Comparison of ENCODE assay signal across 1 cellular context in genomic region chr19:17226002-17226933, GRCh38.
TF ChIP-seq lines count a peak whose summit lies in the region.

OCEL1 (plus strand) TSS chr19:17226226; CDS start chr19:17226248, 22 bp downstream.

TF ChIP-seq in K562, 482 proteins besides CTCF, POLR2A, EP300 and RAD21 (continued from another document):
- TF ChIP-seq EWSR1 (IDR thresholded peaks at IDR 0.05; ENCODE audit: borderline replicate concordance, low read depth, partially characterized antibody) (no peak), FIP1L1 (IDR thresholded peaks at IDR 0.05; ENCODE audit: low read depth, low read length, poor library complexity, severe bottlenecking) (peak; percentile 61), TCF3 (CRISPR knock-in tag; IDR thresholded peaks at IDR 0.05) (no peak), FOXK1 (CRISPR knock-in tag; IDR thresholded peaks at IDR 0.05; ENCODE audit: borderline replicate concordance) (no peak), HOMEZ (CRISPR knock-in tag; IDR thresholded peaks at IDR 0.05) (no peak), ZFX (CRISPR knock-in tag; IDR thresholded peaks at IDR 0.05) (peak; percentile 79), ZNF77 (CRISPR knock-in tag; IDR thresholded peaks at IDR 0.05) (no peak), SRSF3 (IDR thresholded peaks at IDR 0.05; ENCODE audit: insufficient read depth, low read length) (no peak), POLR2AphosphoS2 (IDR thresholded peaks at IDR 0.05; ENCODE audit: low read length) (no peak; the same call in 1 of the 2 replicates), RBM22 (IDR thresholded peaks at IDR 0.05; ENCODE audit: low read depth, low read length, poor library complexity, severe bottlenecking) (peak; percentile 60), HMGXB4 (CRISPR knock-in tag; IDR thresholded peaks at IDR 0.05) (no peak), MNT (conservative IDR thresholded peaks at IDR 0.05) (peak in 1 of 2 experiments; percentile 71), ZNF23 (CRISPR knock-in tag; IDR thresholded peaks at IDR 0.05) (no peak), CHD2 (IDR thresholded peaks at IDR 0.05; ENCODE audit: low read depth, low read length) (peak; percentile 87), PCBP2 (IDR thresholded peaks at IDR 0.05; ENCODE audit: low read depth, low read length, poor library complexity, severe bottlenecking) (no peak), SAFB2 (IDR thresholded peaks at IDR 0.05; ENCODE audit: borderline replicate concordance, low read depth, low read length, severe bottlenecking) (no peak), SIX5 (IDR thresholded peaks at IDR 0.05; ENCODE audit: borderline replicate concordance in 1 of 2, insufficient read depth in 1 of 2, low read depth in 1 of 2, low read length in 2 of 2) (no peak), ZSCAN29 (IDR thresholded peaks at IDR 0.05) (no peak), NCOA4 (IDR thresholded peaks at IDR 0.05; ENCODE audit: partially characterized antibody) (no peak), OTX1 (CRISPR knock-in tag; IDR thresholded peaks at IDR 0.05) (0 out of 2 replicates have a peak, but pooled peaks have one; percentile 51), ZNF586 (CRISPR knock-in tag; conservative IDR thresholded peaks at IDR 0.05) (no peak), LCOR (CRISPR knock-in tag; IDR thresholded peaks at IDR 0.05) (peak; percentile 74; the same call in 1 of the 2 replicates), POLR2AphosphoS5 (IDR thresholded peaks at IDR 0.05; ENCODE audit: control insufficient read depth, insufficient read depth, low read depth, low read length) (peak; percentile 51), CCNT2 (IDR thresholded peaks at IDR 0.05; ENCODE audit: borderline replicate concordance, extremely low read depth, insufficient read length, low read depth, low read length) (peak; percentile 87), CXXC5 (CRISPR knock-in tag; IDR thresholded peaks at IDR 0.05) (peak; percentile 84), ZFP1 (CRISPR knock-in tag; IDR thresholded peaks at IDR 0.05) (no peak), ZNF436 (CRISPR knock-in tag; IDR thresholded peaks at IDR 0.05) (no peak), ZNF232 (CRISPR knock-in tag; IDR thresholded peaks at IDR 0.05) (no peak), SOX6 (IDR thresholded peaks at IDR 0.05) (peak; percentile 25; the same call in 1 of the 2 replicates), ZNF444 (CRISPR knock-in tag; IDR thresholded peaks at IDR 0.05) (no peak), ZNF785 (CRISPR knock-in tag; IDR thresholded peaks at IDR 0.05) (no peak), ZNF717 (CRISPR knock-in tag; IDR thresholded peaks at IDR 0.05) (no peak), ARNT (IDR thresholded peaks at IDR 0.05) (no peak), GTF2A2 (tag; IDR thresholded peaks at IDR 0.05) (no peak), MITF (IDR thresholded peaks at IDR 0.05) (0 out of 2 replicates have a peak, but pooled peaks have one; percentile 31), BRD9 (IDR thresholded peaks at IDR 0.05; ENCODE audit: low read depth, partially characterized antibody) (peak; percentile 3), SMAD3 (CRISPR knock-in tag; conservative IDR thresholded peaks at IDR 0.05) (no peak), E2F3 (CRISPR knock-in tag; IDR thresholded peaks at IDR 0.05) (no peak), KAT2B (IDR thresholded peaks at IDR 0.05; ENCODE audit: low read depth, low read length) (no peak), RHOXF2B (CRISPR knock-in tag; conservative IDR thresholded peaks at IDR 0.05) (no peak), E2F1 (CRISPR knock-in tag; IDR thresholded peaks at IDR 0.05) (no peak), EP400 (IDR thresholded peaks at IDR 0.05) (peak; percentile 70; the same call in 1 of the 2 replicates), ETV1 (tag; conservative IDR thresholded peaks at IDR 0.05; ENCODE audit: low read depth) (peak; percentile 56), PML (IDR thresholded peaks at IDR 0.05; ENCODE audit: low read length) (peak; percentile 24; the same call in 1 of the 2 replicates), TAL1 (IDR thresholded peaks at IDR 0.05) (no peak), ZNF146 (CRISPR knock-in tag; IDR thresholded peaks at IDR 0.05; ENCODE audit: unreplicated experiment) (no peak)
- TF ChIP-seq, protein P1, sequence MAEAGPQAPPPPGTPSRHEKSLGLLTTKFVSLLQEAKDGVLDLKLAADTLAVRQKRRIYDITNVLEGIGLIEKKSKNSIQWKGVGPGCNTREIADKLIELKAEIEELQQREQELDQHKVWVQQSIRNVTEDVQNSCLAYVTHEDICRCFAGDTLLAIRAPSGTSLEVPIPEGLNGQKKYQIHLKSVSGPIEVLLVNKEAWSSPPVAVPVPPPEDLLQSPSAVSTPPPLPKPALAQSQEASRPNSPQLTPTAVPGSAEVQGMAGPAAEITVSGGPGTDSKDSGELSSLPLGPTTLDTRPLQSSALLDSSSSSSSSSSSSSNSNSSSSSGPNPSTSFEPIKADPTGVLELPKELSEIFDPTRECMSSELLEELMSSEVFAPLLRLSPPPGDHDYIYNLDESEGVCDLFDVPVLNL (CRISPR knock-in tag; IDR thresholded peaks at IDR 0.05; ENCODE audit: low read depth): no peak
- TF ChIP-seq, protein P2, sequence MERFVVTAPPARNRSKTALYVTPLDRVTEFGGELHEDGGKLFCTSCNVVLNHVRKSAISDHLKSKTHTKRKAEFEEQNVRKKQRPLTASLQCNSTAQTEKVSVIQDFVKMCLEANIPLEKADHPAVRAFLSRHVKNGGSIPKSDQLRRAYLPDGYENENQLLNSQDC (CRISPR knock-in tag; IDR thresholded peaks at IDR 0.05): no peak
- TF ChIP-seq, protein P3, sequence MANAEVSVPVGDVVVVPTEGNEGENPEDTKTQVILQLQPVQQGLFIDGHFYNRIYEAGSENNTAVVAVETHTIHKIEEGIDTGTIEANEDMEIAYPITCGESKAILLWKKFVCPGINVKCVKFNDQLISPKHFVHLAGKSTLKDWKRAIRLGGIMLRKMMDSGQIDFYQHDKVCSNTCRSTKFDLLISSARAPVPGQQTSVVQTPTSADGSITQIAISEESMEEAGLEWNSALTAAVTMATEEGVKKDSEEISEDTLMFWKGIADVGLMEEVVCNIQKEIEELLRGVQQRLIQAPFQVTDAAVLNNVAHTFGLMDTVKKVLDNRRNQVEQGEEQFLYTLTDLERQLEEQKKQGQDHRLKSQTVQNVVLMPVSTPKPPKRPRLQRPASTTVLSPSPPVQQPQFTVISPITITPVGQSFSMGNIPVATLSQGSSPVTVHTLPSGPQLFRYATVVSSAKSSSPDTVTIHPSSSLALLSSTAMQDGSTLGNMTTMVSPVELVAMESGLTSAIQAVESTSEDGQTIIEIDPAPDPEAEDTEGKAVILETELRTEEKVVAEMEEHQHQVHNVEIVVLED (CRISPR knock-in tag; IDR thresholded peaks at IDR 0.05): peak; percentile 69
